In the genomic region with DNA sequence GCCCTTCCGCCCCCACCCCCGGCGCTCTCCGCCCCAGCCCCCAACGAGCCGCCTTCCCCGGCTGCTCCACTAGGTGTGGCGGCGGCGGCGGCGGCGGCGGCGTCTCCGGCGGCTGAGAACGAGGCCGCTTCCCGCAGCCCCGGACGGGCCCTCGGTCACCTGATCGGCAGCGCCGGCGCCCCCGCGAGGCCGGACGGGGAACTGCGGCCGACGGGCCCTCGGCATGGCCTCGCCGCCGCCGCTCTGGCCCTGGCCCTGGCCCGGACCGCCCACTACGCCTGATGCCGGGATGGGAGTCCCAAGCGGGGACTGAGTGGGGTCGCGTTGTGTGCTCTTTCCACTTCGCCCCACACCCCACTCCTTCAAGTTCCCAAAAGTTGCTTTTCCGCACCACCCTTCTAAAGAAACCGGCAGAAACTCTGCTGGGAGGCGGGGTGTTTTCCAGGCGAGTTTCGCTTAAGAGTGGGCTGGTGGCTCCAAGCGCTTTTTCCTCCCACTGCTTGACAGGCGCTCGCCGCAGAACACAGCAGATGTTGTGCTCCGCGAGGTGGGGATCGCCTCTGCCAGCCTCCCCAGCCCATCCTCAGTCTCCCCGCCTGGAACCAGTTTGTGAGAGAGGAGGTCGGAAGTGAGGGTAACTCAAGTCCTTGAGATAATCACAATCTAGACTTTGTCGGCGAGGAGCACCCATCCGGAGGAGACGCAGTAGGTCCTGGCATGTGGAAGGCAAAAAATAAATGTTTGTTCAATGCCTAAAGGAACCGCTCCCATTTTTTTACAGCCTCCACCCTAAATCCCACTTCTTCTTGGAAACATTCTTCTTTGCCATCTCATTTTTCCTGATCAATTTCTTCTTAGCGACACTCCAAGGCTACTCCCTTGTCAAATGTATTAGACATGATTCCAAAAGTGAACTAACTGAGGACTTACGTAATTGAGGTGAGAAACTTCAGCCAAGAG, we compare ENCODE assay signal across 8 cellular contexts. TPM values are rescaled to one million over a fixed set of nuclear protein-coding genes. Genes with fewer than 3 reads are reported as not detected.
DNase-seq lines count a peak whose midpoint lies in the region; ATAC-seq, FAIRE-seq and TF ChIP-seq lines count a peak whose summit lies in the region.

A gene with protein sequence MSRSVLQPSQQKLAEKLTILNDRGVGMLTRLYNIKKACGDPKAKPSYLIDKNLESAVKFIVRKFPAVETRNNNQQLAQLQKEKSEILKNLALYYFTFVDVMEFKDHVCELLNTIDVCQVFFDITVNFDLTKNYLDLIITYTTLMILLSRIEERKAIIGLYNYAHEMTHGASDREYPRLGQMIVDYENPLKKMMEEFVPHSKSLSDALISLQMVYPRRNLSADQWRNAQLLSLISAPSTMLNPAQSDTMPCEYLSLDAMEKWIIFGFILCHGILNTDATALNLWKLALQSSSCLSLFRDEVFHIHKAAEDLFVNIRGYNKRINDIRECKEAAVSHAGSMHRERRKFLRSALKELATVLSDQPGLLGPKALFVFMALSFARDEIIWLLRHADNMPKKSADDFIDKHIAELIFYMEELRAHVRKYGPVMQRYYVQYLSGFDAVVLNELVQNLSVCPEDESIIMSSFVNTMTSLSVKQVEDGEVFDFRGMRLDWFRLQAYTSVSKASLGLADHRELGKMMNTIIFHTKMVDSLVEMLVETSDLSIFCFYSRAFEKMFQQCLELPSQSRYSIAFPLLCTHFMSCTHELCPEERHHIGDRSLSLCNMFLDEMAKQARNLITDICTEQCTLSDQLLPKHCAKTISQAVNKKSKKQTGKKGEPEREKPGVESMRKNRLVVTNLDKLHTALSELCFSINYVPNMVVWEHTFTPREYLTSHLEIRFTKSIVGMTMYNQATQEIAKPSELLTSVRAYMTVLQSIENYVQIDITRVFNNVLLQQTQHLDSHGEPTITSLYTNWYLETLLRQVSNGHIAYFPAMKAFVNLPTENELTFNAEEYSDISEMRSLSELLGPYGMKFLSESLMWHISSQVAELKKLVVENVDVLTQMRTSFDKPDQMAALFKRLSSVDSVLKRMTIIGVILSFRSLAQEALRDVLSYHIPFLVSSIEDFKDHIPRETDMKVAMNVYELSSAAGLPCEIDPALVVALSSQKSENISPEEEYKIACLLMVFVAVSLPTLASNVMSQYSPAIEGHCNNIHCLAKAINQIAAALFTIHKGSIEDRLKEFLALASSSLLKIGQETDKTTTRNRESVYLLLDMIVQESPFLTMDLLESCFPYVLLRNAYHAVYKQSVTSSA (minus strand): TSS at position 117 of the 960 bp plus-strand sequence. CDS start 358 bp downstream, outside the sequence.

- CTCF ChIA-PET in endothelial cell of umbilical vein (lab: Charles Lee), result interaction anchor here (1.0 to 1.4 kb wide), 3 partner anchors 25 to 43 kb away, joined by 3 to 4 read pairs (median 3); no protein-coding TSS in a partner anchor

- intact Hi-C loops in endothelial cell of umbilical vein (cut with micrococcal nuclease), result loop anchor here (1.0 to 5.0 kb wide), 3 partner anchors 40 to 851 kb away; partner anchors contain the start of genes DUSP19 and NUP35

- H3K9ac ChIP-seq in endothelial cell of umbilical vein (replicated peaks; ENCODE audit: extremely low read depth, insufficient read depth, low read length), result peak within 1 kb of the TSS; percentile 95

- peak; percentile 68 to 83 for TF ChIP-seq CTCF in endothelial cell of umbilical vein (IDR thresholded peaks at IDR 0.05; ENCODE audit: extremely low read depth in 1 of 2, insufficient read depth in 1 of 2, low read depth in 1 of 2, low read length in 2 of 2)

- H3K4me2 ChIP-seq in endothelial cell of umbilical vein (ENCODE audit: insufficient read depth, low read length), result peak within 1 kb of the TSS; percentile 94

- BruUV-seq in endothelial cell of umbilical vein (replicated peaks; lab: Mats Ljungman, UMichigan), result no TSS peak

- dilution Hi-C loops in endothelial cell of umbilical vein (cut with MboI; ENCODE audit: extremely low pct_ligation_motif_present, low sequenced_read_pairs), result no loop called here

- H3K79me2 ChIP-seq in endothelial cell of umbilical vein (ENCODE audit: control insufficient read depth, insufficient read depth, low read length), result peaks cover 44% of the 10 kb centered on the region

- peaks cover 22% of the 10 kb centered on the region for H4K20me1 ChIP-seq in endothelial cell of umbilical vein (replicated peaks; ENCODE audit: control insufficient read depth, extremely low read depth, insufficient read depth, low read length)

- ATAC-seq in GM19043 (IDR thresholded peaks at IDR 0.05; ENCODE audit: low read depth, unreplicated experiment), result peak; percentile 58
- peak; percentile 74 for ATAC-seq in HG03354 (IDR thresholded peaks at IDR 0.05; ENCODE audit: poor library complexity, severe bottlenecking, unreplicated experiment)

- no peaks in the 10 kb centered on the region for H3K36me3 ChIP-seq in endothelial cell of umbilical vein (ENCODE audit: control insufficient read depth in 2 of 2, extremely low read depth in 1 of 2, insufficient read depth in 2 of 2, low read length in 2 of 2)

- H3K4me3 ChIP-seq in endothelial cell of umbilical vein (replicated peaks in 1 of 3; ENCODE audit: insufficient read depth in 1 of 3, low read depth in 1 of 3, low read length in 3 of 3), result peak within 1 kb of the TSS; percentile 86 to 99 (median 98)

- peaks cover 28% of the 10 kb centered on the region for H3K4me1 ChIP-seq in endothelial cell of umbilical vein (ENCODE audit: control insufficient read depth, extremely low read depth, insufficient read depth, low read length)

- POLR2A ChIA-PET in endothelial cell of umbilical vein (lab: Charles Lee), result no interaction called here

- H3K9me1 ChIP-seq in endothelial cell of umbilical vein (replicated peaks; ENCODE audit: control insufficient read depth, extremely low read depth, insufficient read depth, low read length), result no peaks in the 10 kb centered on the region

- no peaks in the 10 kb centered on the region for H3K9me3 ChIP-seq in endothelial cell of umbilical vein (replicated peaks; ENCODE audit: control insufficient read depth, insufficient read depth, low read length)

- peaks cover 5 to 7% of the 10 kb centered on the region in 2 experiments for H3K27me3 ChIP-seq in endothelial cell of umbilical vein (ENCODE audit: control insufficient read depth in 2 of 2, insufficient read depth in 2 of 2, low read length in 2 of 2)

- FAIRE-seq in endothelial cell of umbilical vein (lab: Jason Lieb, UNC), result peak; percentile 82

- peak; percentile 76 for DNase-seq in Ammon's horn (ENCODE audit: low spot score)
- DNase-seq in NCI-H82 treated with DMSO at 0.1 percent for 48 hours (lab: John Stamatoyannopoulos, UW; ENCODE audit: unreplicated experiment), result peak; percentile 51
- DNase-seq in activated T-cell treated with anti-CD3 and anti-CD28 coated beads for 24 hours (ENCODE audit: low read depth), result peak; percentile 77
- DNase-seq in endothelial cell of umbilical vein (ENCODE audit: low read depth, low spot score), result peak; percentile 88
- peak; percentile 98 for DNase-seq in mesenteric fat pad (ENCODE audit: low spot score)
- peak; percentile 60 for DNase-seq in stimulated activated CD8-positive, alpha-beta memory T cell treated with anti-CD3 and anti-CD28 coated beads, Interleukin-12 subunit alpha, Interleukin-12 subunit beta, amount 100 ng/mL, for 4 hours (ENCODE audit: low read depth)

- H3K27ac ChIP-seq in endothelial cell of umbilical vein (ENCODE audit: insufficient read depth, low read depth, low read length), result peak within 1 kb of the TSS; percentile 91

- no peak for TF ChIP-seq POLR2A in endothelial cell of umbilical vein (IDR thresholded peaks at IDR 0.05; ENCODE audit: low read depth, low read length)

- H2AFZ ChIP-seq in endothelial cell of umbilical vein (ENCODE audit: low read depth, low read length), result peak within 1 kb of the TSS; percentile 99

TF ChIP-seq in endothelial cell of umbilical vein, 7 proteins besides CTCF, POLR2A, EP300 and RAD21:
- TF ChIP-seq, protein P1, sequence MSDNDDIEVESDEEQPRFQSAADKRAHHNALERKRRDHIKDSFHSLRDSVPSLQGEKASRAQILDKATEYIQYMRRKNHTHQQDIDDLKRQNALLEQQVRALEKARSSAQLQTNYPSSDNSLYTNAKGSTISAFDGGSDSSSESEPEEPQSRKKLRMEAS (IDR thresholded peaks at IDR 0.05; ENCODE audit: insufficient read depth, insufficient read length), result no peak
- TF ChIP-seq POLR2AphosphoS5 (IDR thresholded peaks at IDR 0.05; ENCODE audit: insufficient read depth, low read depth, low read length), result peak; percentile 48

RNA-seq across cellular contexts. Expression of the gene that starts here (rescaled TPM):
- total RNA-seq in endothelial cell of umbilical vein, result 121 and 130 TPM in 2 replicates
- polyA plus RNA-seq in endothelial cell of umbilical vein, result 46.8 and 49.4 TPM in 2 replicates
- 102 and 105 TPM in 2 replicates for polyA plus RNA-seq in endothelial cell of umbilical vein (2011; cell fraction: cytosol; rRNA removed)
- polyA plus RNA-seq in endothelial cell of umbilical vein (2011; cell fraction: nucleus; rRNA removed), result 85.7 and 104 TPM in 2 replicates
- polyA plus RNA-seq in endothelial cell of umbilical vein (2012), result 99.2 and 118 TPM in 2 replicates
- polyA minus RNA-seq in endothelial cell of umbilical vein, result 84.8 and 95.2 TPM in 2 replicates
- 37.5 TPM for polyA minus RNA-seq in endothelial cell of umbilical vein (2011; cell fraction: cytosol; rRNA and poly(A)+ RNA removed)
- polyA minus RNA-seq in endothelial cell of umbilical vein (2011; cell fraction: nucleus; rRNA and poly(A)+ RNA removed), result 124 and 190 TPM in 2 replicates
- 127 TPM for total RNA-seq in mesenteric fat pad

Comparison
In these comparisons a context has a peak if more than half of its experiments do, and no peak if none do; other contexts are left out.
1. Peak in every context shown above with its lines: DNase-seq, ATAC-seq, H3K4me3 ChIP-seq and H3K27ac ChIP-seq.